ENCODE assay signal across 11 cellular contexts in the genomic region with DNA sequence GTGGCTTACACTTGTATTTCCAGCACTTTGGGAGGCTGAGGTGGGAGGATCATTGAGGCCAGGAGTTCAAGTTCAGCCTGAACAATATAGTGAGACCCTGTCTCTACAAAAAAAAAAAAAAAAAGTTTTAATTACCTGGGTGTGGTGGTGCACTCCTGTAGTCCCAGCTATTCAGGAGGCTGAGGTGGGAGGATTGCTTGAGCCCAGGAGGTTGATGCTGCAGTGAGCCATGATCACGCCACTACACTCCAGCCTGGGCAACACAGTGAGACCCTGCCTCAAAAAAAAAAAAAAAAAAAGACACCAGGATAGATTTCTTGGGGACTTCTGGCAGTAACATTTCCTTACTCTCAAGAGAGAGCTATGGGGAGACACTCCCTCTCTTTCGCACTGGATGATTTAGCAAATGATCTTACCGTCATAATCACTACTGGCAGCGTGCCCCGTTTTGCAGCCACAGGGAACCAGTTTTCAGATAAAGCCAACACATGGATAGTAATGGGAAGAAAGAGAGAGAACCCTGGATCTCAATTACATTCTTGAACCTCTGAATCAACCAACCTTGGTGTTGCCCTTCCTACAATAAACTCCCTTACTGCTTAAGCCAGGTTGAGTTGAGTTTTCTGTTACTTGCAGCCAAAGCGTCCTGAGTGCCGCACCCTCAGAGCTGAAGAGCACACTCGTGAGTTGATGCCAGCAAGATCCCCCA. TPM values are rescaled to one million over a fixed set of nuclear protein-coding genes. Genes with fewer than 3 reads are reported as not detected.
DNase-seq lines count a peak whose midpoint lies in the region; ATAC-seq and TF ChIP-seq lines count a peak whose summit lies in the region.
"Had no signal": no experiment of that assay in that cellular context is flagged by ENCODE, and none has a peak within 500 bp of the region (broad histone marks: within the 10 kb centered on the region; RNA-seq: fewer than 3 reads in every experiment).

No MANE protein-coding gene starts in this region.

- H3K4ac ChIP-seq in mesendoderm (ENCODE audit: low read depth, low read length), result no peak overlapping the region

- H4K5ac ChIP-seq in mesendoderm (ENCODE audit: low read length), result no peak overlapping the region

- CTCF ChIA-PET in RWPE1 (lab: Yijun Ruan, JAX), result interaction anchor here (0.6 to 1.8 kb wide), 7 partner anchors 36 to 434 kb away, joined by 3 to 6 read pairs (median 4); a partner anchor contains a TSS

- no peaks in the 10 kb centered on the region for H3K27me3 ChIP-seq in fibroblast of lung (ENCODE audit: control insufficient read depth, insufficient read depth, low read length)
- H3K27me3 ChIP-seq in mesendoderm (ENCODE audit: insufficient read depth, low read length, poor library complexity), result no peaks in the 10 kb centered on the region
- H3K27me3 ChIP-seq: gastrocnemius medialis had no signal

- H3K4me1 ChIP-seq in fibroblast of lung (ENCODE audit: control insufficient read depth, extremely low read depth, insufficient read depth, low read length) (peaks cover 3% of the 10 kb centered on the region), mesendoderm (ENCODE audit: control insufficient read depth, low read depth, low read length) (no peaks in the 10 kb centered on the region)
- H3K4me1 ChIP-seq: gastrocnemius medialis had no signal

- H2AK5ac ChIP-seq in mesendoderm (ENCODE audit: low read length), result no peak overlapping the region

- H3K79me2 ChIP-seq in fibroblast of lung (ENCODE audit: control insufficient read depth, insufficient read depth, low read length), result no peaks in the 10 kb centered on the region
- H3K79me2 ChIP-seq in mesendoderm (ENCODE audit: control insufficient read depth, insufficient read depth, low read length), result no peaks in the 10 kb centered on the region

- no peak overlapping the region for H2AFZ ChIP-seq in fibroblast of lung (ENCODE audit: low read length)

- H3K56ac ChIP-seq in mesendoderm (ENCODE audit: low read length), result no peak overlapping the region

- intact Hi-C loops in left cardiac atrium (cut with DNase I) (no loop called here), Right ventricle myocardium superior (cut with DNase I) (no loop called here)

- peak overlapping the region; percentile 100 for H3K27ac ChIP-seq in RWPE1
- no peak overlapping the region for H3K27ac ChIP-seq in fibroblast of lung (ENCODE audit: insufficient read depth, low read length)
- H3K27ac ChIP-seq in mesendoderm (ENCODE audit: low read depth, low read length), result no peak overlapping the region
- H3K27ac ChIP-seq: C4-2B, gastrocnemius medialis had no signal

- POLR2A ChIA-PET in RWPE1 (lab: Yijun Ruan, JAX; ENCODE audit: low non-redundant PET), result interaction anchor here (0.5 to 1.3 kb wide), 6 partner anchors 8 to 297 kb away, joined by 3 to 5 read pairs (median 4); a partner anchor contains a TSS

- H4K8ac ChIP-seq in mesendoderm (ENCODE audit: low read depth, low read length), result no peak overlapping the region

- H3K9me3 ChIP-seq in fibroblast of lung (ENCODE audit: control insufficient read depth, insufficient read depth, low read depth, low read length), result no peaks in the 10 kb centered on the region
- H3K9me3 ChIP-seq: gastrocnemius medialis had no signal

- H3K4me2 ChIP-seq in fibroblast of lung (ENCODE audit: extremely low read depth, insufficient read depth, low read length) (no peak overlapping the region), mesendoderm (ENCODE audit: low read length) (no peak overlapping the region)

- peak in 1 of 2 donors; percentile 64 for ATAC-seq in left cardiac atrium
- ATAC-seq in Right ventricle myocardium superior (ENCODE audit: poor library complexity), result no peak
- ATAC-seq: gastrocnemius medialis had no signal

- TF ChIP-seq CTCF in RWPE1 (conservative IDR thresholded peaks at IDR 0.05; ENCODE audit: low read depth) (no peak), fibroblast of lung (conservative IDR thresholded peaks at IDR 0.05 in 1 of 2, IDR thresholded peaks at IDR 0.05 in 1 of 2; ENCODE audit: low read depth in 1 of 2, low read length in 2 of 2) (no peak)

- no peak overlapping the region for H2BK120ac ChIP-seq in mesendoderm (ENCODE audit: low read depth, low read length)

- H3K9ac ChIP-seq in fibroblast of lung (ENCODE audit: insufficient read depth, low read length) (no peak overlapping the region), mesendoderm (ENCODE audit: low read length) (no peak overlapping the region)

- DNase-seq in left cardiac atrium, result peak; percentile 45
- no peak for DNase-seq in Right ventricle myocardium superior
- peak; percentile 83 for DNase-seq in RWPE1 (ENCODE audit: low spot score)
- DNase-seq in fibroblast of lung (ENCODE audit: low read depth in 2 of 2), result peak; percentile 36 to 83
- DNase-seq in central memory CD4-positive, alpha-beta T cell, result no peak
- no peak for DNase-seq in NCI-H2196 treated with DMSO at 0.1 percent for 48 hours (lab: John Stamatoyannopoulos, UW; ENCODE audit: unreplicated experiment)
- no peak for DNase-seq in mesendoderm
- DNase-seq in activated CD4-positive, CD25-positive, alpha-beta regulatory T cell treated with anti-CD3 and anti-CD28 coated beads, Interleukin-2, amount 50 U/mL, for 72 hours, result no peak
- DNase-seq: cerebellar nuclear complex, gastrocnemius medialis had no signal

- no peak overlapping the region for H2BK15ac ChIP-seq in mesendoderm (replicated peaks; ENCODE audit: low read depth)

- no peak overlapping the region for H3K4me3 ChIP-seq in fibroblast of lung (replicated peaks in 1 of 4; ENCODE audit: control extremely low read depth in 1 of 4, insufficient read depth in 1 of 4, low read depth in 3 of 4, low read length in 4 of 4)
- H3K4me3 ChIP-seq in mesendoderm (ENCODE audit: low read length), result no peak overlapping the region
- H3K4me3 ChIP-seq: gastrocnemius medialis had no signal

- H3K23ac ChIP-seq in mesendoderm (ENCODE audit: low read length), result no peak overlapping the region

- no CpG with 5 or more reads among the region's 8 CpGs for WGBS in mesendoderm (ENCODE audit: extremely low coverage, insufficient coverage, low lambda C conversion rate)

- H2BK5ac ChIP-seq in mesendoderm (ENCODE audit: low read length), result no peak overlapping the region

- H3K36me3 ChIP-seq in fibroblast of lung (ENCODE audit: control insufficient read depth, insufficient read depth, low read length) (no peaks in the 10 kb centered on the region), mesendoderm (ENCODE audit: control insufficient read depth, insufficient read depth, low read length) (no peaks in the 10 kb centered on the region)
- H3K36me3 ChIP-seq: gastrocnemius medialis had no signal

- H4K20me1 ChIP-seq in fibroblast of lung (ENCODE audit: control insufficient read depth, extremely low read depth, insufficient read depth, low read length), result no peaks in the 10 kb centered on the region

- no peaks in the 10 kb centered on the region for H3K79me1 ChIP-seq in mesendoderm (ENCODE audit: low read length)

- no peak overlapping the region for H3K18ac ChIP-seq in mesendoderm (ENCODE audit: low read length)

RNA-seq across cellular contexts. Expression of a gene that starts 18.1 kb away (rescaled TPM):
- 10 to 100 TPM; 22.8 to 40.4 TPM for total RNA-seq in left cardiac atrium
- 20.1 TPM for total RNA-seq in Right ventricle myocardium superior
- 12.8 and 20.0 TPM in 2 replicates for total RNA-seq in fibroblast of lung
- 28.5 and 28.7 TPM in 2 replicates for polyA plus RNA-seq in fibroblast of lung
- polyA plus RNA-seq in fibroblast of lung (2012), result 27.4 and 27.5 TPM in 2 replicates
- 37.8 and 39.8 TPM in 2 replicates for polyA minus RNA-seq in fibroblast of lung (ENCODE audit: low replicate concordance)
- polyA plus RNA-seq in mesendoderm (2013, experiment 1 of 2), result 32.0 TPM
- 31.3 TPM for polyA plus RNA-seq in mesendoderm (2013, experiment 2 of 2)

Comparison
In these comparisons a context has a peak if more than half of its experiments do, and no peak if none do; other contexts are left out.
1. DNase-seq: peak in left cardiac atrium (single experiment), RWPE1 (single experiment) and fibroblast of lung (2 of 2); none in Right ventricle myocardium superior (single experiment), central memory CD4-positive, alpha-beta T cell (single experiment), NCI-H2196 treated with DMSO at 0.1 percent for 48 hours (single experiment), mesendoderm (single experiment) and activated CD4-positive, CD25-positive, alpha-beta regulatory T cell treated with anti-CD3 and anti-CD28 coated beads, Interleukin-2, amount 50 U/mL, for 72 hours (single experiment).